13 cellular contexts compared by ENCODE assay signal in the genomic region with DNA sequence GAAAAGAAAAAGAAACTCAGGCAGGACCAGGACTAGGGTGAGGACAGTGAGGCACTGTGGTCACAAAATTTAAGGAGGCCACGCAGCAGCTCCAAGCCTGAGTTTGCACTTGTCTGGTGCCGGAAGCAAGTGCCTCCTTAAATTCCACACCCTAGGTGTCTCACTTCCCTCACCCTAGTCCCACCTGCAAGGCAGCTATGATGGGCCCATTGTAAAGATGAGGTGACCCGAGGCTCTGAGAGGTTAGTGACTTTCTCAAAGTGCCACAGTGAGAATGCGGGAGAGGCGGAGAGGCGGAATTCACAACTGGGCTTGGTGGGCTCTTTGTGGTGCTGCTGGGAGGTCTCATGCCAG. TPM values are rescaled to one million over a fixed set of nuclear protein-coding genes. Genes with fewer than 3 reads are reported as not detected.
A peak's percentile ranks its signal among the peaks of the same experiment; 100 is the strongest.
DNase-seq lines count a peak whose midpoint lies in the region; ATAC-seq and TF ChIP-seq lines count a peak whose summit lies in the region.
"Had no signal": no experiment of that assay in that cellular context is flagged by ENCODE, and none has a peak within 500 bp of the region (broad histone marks: within the 10 kb centered on the region; RNA-seq: fewer than 3 reads in every experiment).

No MANE protein-coding gene starts in this region.

- BruUV-seq in HCT116 (replicated peaks; lab: Mats Ljungman, UMichigan), result no TSS peak

- H3K27me3 ChIP-seq in HCT116 (ENCODE audit: insufficient read depth, low read length), result no peaks in the 10 kb centered on the region; the same call in 1 of the 2 replicates
- no peaks in the 10 kb centered on the region for H3K27me3 ChIP-seq in adrenal gland

- H3K27ac ChIP-seq in HCT116 (ENCODE audit: low read depth, low read length), result no peak overlapping the region
- no peak overlapping the region for H3K27ac ChIP-seq in adrenal gland

- H3K4me1 Mint-ChIP-seq in stimulated activated effector memory CD8-positive, alpha-beta T cell treated with anti-CD3 and anti-CD28 coated beads, Interleukin-12 subunit alpha, Interleukin-12 subunit beta, amount 100 ng/mL, for 72 hours, result peaks cover 17% of the 10 kb centered on the region

- no peak overlapping the region for H2AFZ ChIP-seq in HCT116 (ENCODE audit: low read depth, low read length, poor library complexity, severe bottlenecking)

- TF ChIP-seq CTCF in GM12865 (IDR thresholded peaks at IDR 0.05; ENCODE audit: insufficient read depth, low read depth, low read length, missing control alignments), result no peak
- TF ChIP-seq CTCF in HCT116 (IDR thresholded peaks at IDR 0.05 in 2 of 3, conservative IDR thresholded peaks at IDR 0.05 in 1 of 3; ENCODE audit: borderline replicate concordance in 1 of 3, insufficient read depth in 1 of 3, low read depth in 2 of 3, low read length in 2 of 3), result 0 out of 6 replicates have a peak, but pooled peaks of 1 of the 3 experiments have one; percentile 17
- TF ChIP-seq CTCF in adrenal gland (IDR thresholded peaks at IDR 0.05), result no peak

- no peak overlapping the region for H3K4me2 ChIP-seq in HCT116 (ENCODE audit: low read length)

- 86 to 95% (median 93%) methylated on average over 6 of the region's 6 CpGs for WGBS in adrenal gland, 4 donors

- H3K4me3 Mint-ChIP-seq in stimulated activated effector memory CD8-positive, alpha-beta T cell treated with anti-CD3 and anti-CD28 coated beads, Interleukin-12 subunit alpha, Interleukin-12 subunit beta, amount 100 ng/mL, for 72 hours, result no peak overlapping the region
- H3K4me3 Mint-ChIP-seq: B cell; CD4-positive, alpha-beta T cell had no signal

- H4K20me1 ChIP-seq in HCT116 (ENCODE audit: insufficient read depth), result no peaks in the 10 kb centered on the region

- RAD21 ChIA-PET in HCT116 (lab: Charles Lee; ENCODE audit: low non-redundant PET in 1 of 2, low total read pairs in 2 of 2, uncharacterized antibody in 2 of 2, unreplicated experiment in 2 of 2), result no interaction called here

- no peaks in the 10 kb centered on the region for H3K79me2 ChIP-seq in HCT116 (ENCODE audit: insufficient read depth, low read length)

- POLR2A ChIA-PET in HCT116 (lab: Charles Lee), result no interaction called here

- CTCF ChIA-PET in HCT116 (lab: Charles Lee), result no interaction called here

- H3K36me3 ChIP-seq in HCT116 (ENCODE audit: control insufficient read depth in 1 of 2, insufficient read depth in 2 of 2, low read length in 2 of 2), result no peaks in the 10 kb centered on the region
- no peaks in the 10 kb centered on the region for H3K36me3 ChIP-seq in adrenal gland (replicated peaks in 1 of 2)

- ATAC-seq in HCT116, result 0 out of 2 replicates have a peak, but pooled peaks have one; percentile 15
- no peak for ATAC-seq in stimulated activated effector memory CD8-positive, alpha-beta T cell treated with anti-CD3 and anti-CD28 coated beads, Interleukin-12 subunit alpha, Interleukin-12 subunit beta, amount 100 ng/mL, for 72 hours

- H3K9me3 ChIP-seq in HCT116 (ENCODE audit: control insufficient read depth in 1 of 2, insufficient read depth in 1 of 2, low read depth in 1 of 2, low read length in 2 of 2) (no peaks in the 10 kb centered on the region), adrenal gland (replicated peaks in 1 of 3) (no peaks in the 10 kb centered on the region)

- no peaks in the 10 kb centered on the region for H3K9me3 Mint-ChIP-seq in stimulated activated effector memory CD8-positive, alpha-beta T cell treated with anti-CD3 and anti-CD28 coated beads, Interleukin-12 subunit alpha, Interleukin-12 subunit beta, amount 100 ng/mL, for 72 hours
- H3K9me3 Mint-ChIP-seq: CD4-positive, alpha-beta T cell had no signal

- intact Hi-C loops in HCT116 (cut with micrococcal nuclease), result loop anchor here (10.0 kb wide), 3 partner anchors 60 to 1250 kb away; partner anchors contain the start of gene IGSF6
- intact Hi-C loops in adrenal gland (cut with DNase I), result no loop called here

- H3K9me2 ChIP-seq in HCT116 (ENCODE audit: insufficient read depth), result no peaks in the 10 kb centered on the region

- H3K36me3 Mint-ChIP-seq in stimulated activated effector memory CD8-positive, alpha-beta T cell treated with anti-CD3 and anti-CD28 coated beads, Interleukin-12 subunit alpha, Interleukin-12 subunit beta, amount 100 ng/mL, for 72 hours, result no peaks in the 10 kb centered on the region

- DNase-seq in GM12865 (ENCODE audit: low read depth) (peak; percentile 31), HCT116 (ENCODE audit: low read depth, low spot score) (no peak), RPMI8226 (peak; percentile 88), adrenal gland (no peak), H4 (ENCODE audit: low spot score) (no peak), DMS153 (lab: John Stamatoyannopoulos, UW) (no peak)
- DNase-seq in stimulated activated effector memory CD8-positive, alpha-beta T cell treated with anti-CD3 and anti-CD28 coated beads, Interleukin-12 subunit alpha, Interleukin-12 subunit beta, amount 100 ng/mL, for 72 hours (ENCODE audit: low spot score in 2 of 2), result no peak
- DNase-seq: C1 segment of cervical spinal cord; Calu3; CD4-positive, alpha-beta T cell; EL had no signal

- H3K4me1 ChIP-seq in HCT116 (ENCODE audit: control insufficient read depth in 1 of 2, insufficient read depth in 2 of 2, low read length in 2 of 2) (peaks cover 11 to 12% of the 10 kb centered on the region in 2 experiments), adrenal gland (replicated peaks in 1 of 2) (peaks cover 10 to 15% of the 10 kb centered on the region in 2 donors)

- H3K9ac ChIP-seq in HCT116 (ENCODE audit: low read length), result no peak overlapping the region

- TF ChIP-seq POLR2A in HCT116 (IDR thresholded peaks at IDR 0.05; ENCODE audit: borderline replicate concordance, extremely low read depth, insufficient read depth, insufficient read length) (no peak), adrenal gland (IDR thresholded peaks at IDR 0.05) (no peak)

- H3K27ac Mint-ChIP-seq in stimulated activated effector memory CD8-positive, alpha-beta T cell treated with anti-CD3 and anti-CD28 coated beads, Interleukin-12 subunit alpha, Interleukin-12 subunit beta, amount 100 ng/mL, for 72 hours, result peak overlapping the region; percentile 34
- H3K27ac Mint-ChIP-seq: B cell; CD4-positive, alpha-beta T cell had no signal

- H3K4me3 ChIP-seq in GM12865 (ENCODE audit: low read depth, low read length) (no peak overlapping the region), HCT116 (replicated peaks in 1 of 2; ENCODE audit: low read depth in 1 of 2, low read length in 2 of 2) (no peak overlapping the region), adrenal gland (no peak overlapping the region)

- TF ChIP-seq RAD21 in HCT116 (IDR thresholded peaks at IDR 0.05; ENCODE audit: low read depth), result no peak

TF ChIP-seq in HCT116, 20 proteins besides CTCF, POLR2A, EP300 and RAD21 (continues in another document):
- TF ChIP-seq ZFX (IDR thresholded peaks at IDR 0.05), result no peak
- no peak for TF ChIP-seq YY1 (IDR thresholded peaks at IDR 0.05; ENCODE audit: extremely low read depth, insufficient replicate concordance, low read depth, low read length)
- TF ChIP-seq TCF7L2 (IDR thresholded peaks at IDR 0.05; ENCODE audit: borderline replicate concordance, extremely low read depth, insufficient read depth, insufficient read length), result no peak
- no peak for TF ChIP-seq POLR2AphosphoS5 (IDR thresholded peaks at IDR 0.05; ENCODE audit: low read depth, low read length)
- TF ChIP-seq CEBPB (IDR thresholded peaks at IDR 0.05; ENCODE audit: low read depth), result no peak
- no peak for TF ChIP-seq ZBTB33 (IDR thresholded peaks at IDR 0.05; ENCODE audit: extremely low read depth, insufficient replicate concordance, low read length)
- TF ChIP-seq CBX3 (IDR thresholded peaks at IDR 0.05; ENCODE audit: low read depth), result no peak

RNA-seq across cellular contexts. Expression of gene EEF2K, which starts 21.5 kb away (rescaled TPM):
- total RNA-seq in HCT116 (2021; ENCODE audit: unreplicated experiment) (31.0 TPM), adrenal gland (10 to 100 TPM; 10.7 to 28.3 (median 18.5) TPM)
- 11.8 and 13.3 TPM in 2 replicates for polyA plus RNA-seq in HCT116 (2012)
- 10 to 100 TPM in 1 of 3 donors, 1 to 10 TPM in 2; 4.9 to 15.0 (median 7.6) TPM for polyA plus RNA-seq in adrenal gland
- 9.2 and 11.1 TPM in 2 replicates for total RNA-seq in H4 (2014; rRNA removed; shearing (Covaris generic))

RNA-seq across cellular contexts. Expression of gene SDR42E2, which starts 22.3 kb away (rescaled TPM):
- total RNA-seq in HCT116 (2021; ENCODE audit: unreplicated experiment) (0.27 TPM), adrenal gland (not detected)
- polyA plus RNA-seq in HCT116 (2012), result 0.06 and 0.10 TPM in 2 replicates
- polyA plus RNA-seq in adrenal gland, result under 1 TPM in 2 of 3 donors, not detected in 1; 0.08 to 0.10 TPM
- not detected in 2 replicates for total RNA-seq in H4 (2014; rRNA removed; shearing (Covaris generic))
- total RNA-seq: Calu3, HT1080 had no signal

Comparison
In these comparisons a context has a peak if more than half of its experiments do, and no peak if none do; other contexts are left out.
1. DNase-seq: peak in GM12865 (single experiment) and RPMI8226 (single experiment); none in HCT116 (single experiment), stimulated activated effector memory CD8-positive, alpha-beta T cell treated with anti-CD3 and anti-CD28 coated beads, Interleukin-12 subunit alpha, Interleukin-12 subunit beta, amount 100 ng/mL, for 72 hours (0 of 2), adrenal gland (0 of 7), H4 (single experiment) and DMS153 (single experiment).